ENCODE assay signal across 18 cellular contexts in the genomic region with DNA sequence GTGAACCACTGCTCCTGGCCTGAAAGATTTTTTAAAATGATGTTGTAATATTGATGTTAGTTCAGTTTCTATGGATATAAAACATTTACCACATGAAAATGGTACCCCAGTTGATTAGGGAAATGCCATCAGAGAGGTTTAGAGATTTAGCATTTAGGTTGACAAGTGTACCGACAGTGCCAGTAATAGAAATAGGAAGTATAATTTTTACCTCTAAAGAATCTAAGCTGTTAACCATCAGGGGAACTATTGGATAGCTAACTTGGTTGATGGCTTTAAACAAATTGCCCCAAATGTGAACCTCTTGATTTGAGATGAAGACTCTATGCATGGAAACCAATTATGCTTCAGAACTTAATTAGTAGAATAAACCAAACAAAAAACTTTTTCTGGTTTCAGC.
"Had no signal": no experiment of that assay in that cellular context is flagged by ENCODE, and none has a peak within 500 bp of the region (broad histone marks: within the 10 kb centered on the region; RNA-seq: fewer than 3 reads in every experiment).

No MANE protein-coding gene starts in this region.

- H3K27me3 ChIP-seq: cardiac muscle cell, esophagus squamous epithelium, heart left ventricle, pancreas, testis had no signal

- H3K9me3 Mint-ChIP-seq: activated naive CD4-positive, alpha-beta T cell treated with anti-CD3 and anti-CD28 coated beads, Interleukin-2, amount 10 ng/mL, durations not matched to agents 7 days and 5 days; neural progenitor cell; stimulated activated naive CD8-positive, alpha-beta T cell treated with anti-CD3 and anti-CD28 coated beads, Interleukin-15, Interleukin-2, amounts not matched to agents 100 ng/mL and 50 ng/mL, for 24 hours had no signal

- H3K27ac Mint-ChIP-seq: activated CD8-positive, alpha-beta T cell treated with anti-CD3 and anti-CD28 coated beads, Interleukin-2, amount 10 ng/mL, durations not matched to agents 7 days and 5 days; activated naive CD4-positive, alpha-beta T cell treated with anti-CD3 and anti-CD28 coated beads, Interleukin-2, amount 10 ng/mL, durations not matched to agents 7 days and 5 days; neural progenitor cell; stimulated activated naive CD8-positive, alpha-beta T cell treated with anti-CD3 and anti-CD28 coated beads, Interleukin-15, Interleukin-2, amounts not matched to agents 100 ng/mL and 50 ng/mL, for 24 hours had no signal

- H3K9ac ChIP-seq: neural progenitor cell had no signal

- H3K27ac ChIP-seq: cardiac muscle cell, esophagus squamous epithelium, heart left ventricle, neural progenitor cell, pancreas, testis had no signal

- H3K4me3 Mint-ChIP-seq: activated CD8-positive, alpha-beta T cell treated with anti-CD3 and anti-CD28 coated beads, Interleukin-2, amount 10 ng/mL, durations not matched to agents 7 days and 5 days; activated naive CD4-positive, alpha-beta T cell treated with anti-CD3 and anti-CD28 coated beads, Interleukin-2, amount 10 ng/mL, durations not matched to agents 7 days and 5 days; neural progenitor cell; stimulated activated naive CD8-positive, alpha-beta T cell treated with anti-CD3 and anti-CD28 coated beads, Interleukin-15, Interleukin-2, amounts not matched to agents 100 ng/mL and 50 ng/mL, for 24 hours had no signal

- ATAC-seq: activated CD8-positive, alpha-beta T cell treated with anti-CD3 and anti-CD28 coated beads, Interleukin-2, amount 10 ng/mL, durations not matched to agents 7 days and 5 days; heart left ventricle; left lobe of liver; pancreas had no signal

- DNase-seq: activated CD4-positive, alpha-beta T cell treated with anti-CD3 and anti-CD28 coated beads for 4 hours; activated CD8-positive, alpha-beta memory T cell treated with anti-CD3 and anti-CD28 coated beads, Interleukin-2, amount 50 U/mL, for 48 hours; activated CD8-positive, alpha-beta T cell treated with anti-CD3 and anti-CD28 coated beads, Interleukin-2, amount 10 ng/mL, durations not matched to agents 7 days and 5 days; activated naive CD4-positive, alpha-beta T cell treated with anti-CD3 and anti-CD28 coated beads, Interleukin-2, amount 10 ng/mL, durations not matched to agents 7 days and 5 days; esophagus squamous epithelium; foreskin fibroblast; heart left ventricle; islet precursor cell; retina; stimulated activated CD4-positive, alpha-beta T cell treated with anti-CD3 and anti-CD28 coated beads, Interleukin-15, amount 100 ng/mL, for 24 hours; stimulated activated CD4-positive, alpha-beta T cell treated with anti-CD3 and anti-CD28 coated beads, Interleukin-4, amount 100 ng/mL, for 24 hours; T-helper 9 cell; testis had no signal

- H3K27me3 Mint-ChIP-seq: activated naive CD4-positive, alpha-beta T cell treated with anti-CD3 and anti-CD28 coated beads, Interleukin-2, amount 10 ng/mL, durations not matched to agents 7 days and 5 days; stimulated activated naive CD8-positive, alpha-beta T cell treated with anti-CD3 and anti-CD28 coated beads, Interleukin-15, Interleukin-2, amounts not matched to agents 100 ng/mL and 50 ng/mL, for 24 hours had no signal

- H3K4me2 ChIP-seq: neural progenitor cell had no signal

- H3K9me3 ChIP-seq: esophagus squamous epithelium, heart left ventricle, pancreas, testis had no signal

- H3K4me3 ChIP-seq: cardiac muscle cell, esophagus squamous epithelium, heart left ventricle, neural progenitor cell, pancreas, testis had no signal
